12 cellular contexts compared by ENCODE assay signal in genomic region chr1:78678324-78678723, GRCh38. TPM values are rescaled to one million over a fixed set of nuclear protein-coding genes. Genes with fewer than 3 reads are reported as not detected.
DNase-seq lines count a peak whose midpoint lies in the region; ATAC-seq and TF ChIP-seq lines count a peak whose summit lies in the region.
"Had no signal": no experiment of that assay in that cellular context is flagged by ENCODE, and none has a peak within 500 bp of the region (broad histone marks: within the 10 kb centered on the region; RNA-seq: fewer than 3 reads in every experiment).

No MANE protein-coding gene starts in this region.

- H3K9me3 ChIP-seq in MM.1S (replicated peaks; ENCODE audit: insufficient read depth, low read length) (no peaks in the 10 kb centered on the region), thyroid gland (no peaks in the 10 kb centered on the region), upper lobe of right lung (no peaks in the 10 kb centered on the region)
- H3K9me3 ChIP-seq: colonic mucosa had no signal

- H4K20me1 ChIP-seq in MM.1S (ENCODE audit: insufficient read depth, low read length) = no peaks in the 10 kb centered on the region

- no peak overlapping the region for H3K9ac ChIP-seq in MM.1S (ENCODE audit: low read length)

- H3F3A ChIP-seq in MM.1S (ENCODE audit: insufficient read depth, low read length) = no peaks in the 10 kb centered on the region

- H2AFZ ChIP-seq in MM.1S (ENCODE audit: low read length) = peak overlapping the region; percentile 35

- DNase-seq in MM.1S (peak; percentile 60), 8988T (no peak), thyroid gland (no peak), upper lobe of right lung (no peak)
- DNase-seq in stimulated activated CD4-positive, alpha-beta T cell treated with anti-CD3 and anti-CD28 coated beads, Interleukin-15, amount 100 ng/mL, for 24 hours = no peak
- DNase-seq: colonic mucosa; hippocampal formation; naive thymus-derived CD8-positive, alpha-beta T cell; stimulated activated CD4-positive, alpha-beta T cell treated with anti-CD3 and anti-CD28 coated beads, Interleukin-2, amount 100 ng/mL, for 24 hours had no signal

- TF ChIP-seq POLR2A in thyroid gland (IDR thresholded peaks at IDR 0.05) = no peak

- no peak for TF ChIP-seq CTCF in MM.1S (IDR thresholded peaks at IDR 0.05; ENCODE audit: low read length)
- no peak for TF ChIP-seq CTCF in thyroid gland (IDR thresholded peaks at IDR 0.05)
- TF ChIP-seq CTCF in upper lobe of right lung (IDR thresholded peaks at IDR 0.05) = no peak

- H3K4me3 ChIP-seq in MM.1S (ENCODE audit: low read length) = peak overlapping the region; percentile 10; the same call in 1 of the 2 replicates
- H3K4me3 ChIP-seq in thyroid gland (replicated peaks in 1 of 3) = no peak overlapping the region
- H3K4me3 ChIP-seq in upper lobe of right lung = no peak overlapping the region
- H3K4me3 ChIP-seq: colonic mucosa had no signal

- H3K27ac ChIP-seq in MM.1S (ENCODE audit: low read length) (no peak overlapping the region), thyroid gland (no peak overlapping the region), upper lobe of right lung (no peak overlapping the region)
- H3K27ac ChIP-seq: colonic mucosa had no signal

- H3K9me2 ChIP-seq in MM.1S (replicated peaks; ENCODE audit: insufficient read depth, low read length) = no peaks in the 10 kb centered on the region

- H3K4me1 ChIP-seq in MM.1S (ENCODE audit: low read length) (peaks cover 11% of the 10 kb centered on the region; the same call in 1 of the 2 replicates), thyroid gland (no peaks in the 10 kb centered on the region), upper lobe of right lung (no peaks in the 10 kb centered on the region)
- H3K4me1 ChIP-seq: colonic mucosa had no signal

- H3K27me3 ChIP-seq in MM.1S (replicated peaks; ENCODE audit: insufficient read depth, low read length) (no peaks in the 10 kb centered on the region), thyroid gland (no peaks in the 10 kb centered on the region), upper lobe of right lung (no peaks in the 10 kb centered on the region)
- H3K27me3 ChIP-seq: colonic mucosa had no signal

- intact Hi-C loops in thyroid gland (cut with DNase I) = loop anchor here (10.0 kb wide), 1 partner anchor 554 kb away; no protein-coding TSS in a partner anchor
- intact Hi-C loops in upper lobe of right lung (cut with DNase I) = loop anchor here (10.0 kb wide), 1 partner anchor 64 kb away; no protein-coding TSS in a partner anchor

- peak overlapping the region; percentile 41; the same call in 1 of the 2 replicates for H3K4me2 ChIP-seq in MM.1S (ENCODE audit: low read depth, low read length)

- no peaks in the 10 kb centered on the region for H3K36me3 ChIP-seq in MM.1S (replicated peaks; ENCODE audit: insufficient read depth, low read length)
- no peaks in the 10 kb centered on the region for H3K36me3 ChIP-seq in thyroid gland
- H3K36me3 ChIP-seq in upper lobe of right lung = no peaks in the 10 kb centered on the region
- H3K36me3 ChIP-seq: colonic mucosa had no signal

- no peaks in the 10 kb centered on the region for H3K79me2 ChIP-seq in MM.1S (ENCODE audit: low read length)

- ATAC-seq in GM18498 (IDR thresholded peaks at IDR 0.05; ENCODE audit: unreplicated experiment) (peak; percentile 93), GM19397 (IDR thresholded peaks at IDR 0.05; ENCODE audit: unreplicated experiment) (peak; percentile 79), HG02943 (IDR thresholded peaks at IDR 0.05; ENCODE audit: low read depth, unreplicated experiment) (peak; percentile 82), upper lobe of right lung (no peak)
- ATAC-seq: naive thymus-derived CD8-positive, alpha-beta T cell had no signal

RNA-seq across cellular contexts. Expression of gene IFI44, which starts 28.7 kb away (rescaled TPM):
- total RNA-seq in thyroid gland (10 to 100 TPM; 23.5 to 58.7 (median 34.8) TPM), upper lobe of right lung (63.2 TPM)

RNA-seq across cellular contexts. Expression of gene IFI44L, which starts 58.1 kb away (rescaled TPM):
- 10 to 100 TPM in 2 of 4 donors, 1 to 10 TPM in 2; 8.1 to 22.9 (median 12.2) TPM for total RNA-seq in thyroid gland
- total RNA-seq in upper lobe of right lung = 30.0 TPM
